ENCODE assay signal across 23 cellular contexts in the genomic region with DNA sequence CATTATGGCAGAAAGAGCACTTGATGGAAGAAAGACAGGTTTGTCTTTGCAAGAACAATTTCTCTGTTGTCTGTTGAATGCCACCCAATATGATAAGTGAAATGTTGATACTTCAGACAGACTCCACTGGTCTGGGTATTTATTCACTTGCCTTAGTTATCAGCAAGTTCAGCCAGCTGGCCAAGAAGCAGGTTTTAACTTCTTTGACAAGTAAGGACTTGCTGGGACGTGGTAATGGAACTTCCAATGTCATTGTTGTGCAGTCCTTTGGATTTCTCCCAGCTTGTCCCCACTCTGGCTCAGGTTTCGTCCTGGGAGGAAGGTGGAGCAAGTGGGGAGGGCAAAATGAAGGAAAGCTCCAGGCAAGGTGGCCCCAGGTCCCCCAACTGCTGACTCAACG.
"Had no signal": no experiment of that assay in that cellular context is flagged by ENCODE, and none has a peak within 500 bp of the region (broad histone marks: within the 10 kb centered on the region; RNA-seq: fewer than 3 reads in every experiment).

No MANE protein-coding gene starts in this region.

- H3K4me1 ChIP-seq: breast epithelium had no signal

- H3K4me3 ChIP-seq: breast epithelium, SK-N-MC had no signal

- H3K27me3 Mint-ChIP-seq: activated naive CD4-positive, alpha-beta T cell treated with anti-CD3 and anti-CD28 coated beads, Interleukin-2, amount 50 U/mL, for 24 hours had no signal

- H3K36me3 Mint-ChIP-seq: activated naive CD4-positive, alpha-beta T cell treated with anti-CD3 and anti-CD28 coated beads, Interleukin-2, amount 50 U/mL, for 24 hours; T-cell had no signal

- H3K27ac ChIP-seq: breast epithelium, SK-N-MC had no signal

- H3K36me3 ChIP-seq: breast epithelium had no signal

- H3K27me3 ChIP-seq: breast epithelium had no signal

- H3K9me3 ChIP-seq: breast epithelium had no signal

- H3K9me3 Mint-ChIP-seq: activated naive CD4-positive, alpha-beta T cell treated with anti-CD3 and anti-CD28 coated beads, Interleukin-2, amount 50 U/mL, for 24 hours; T-cell had no signal

- ATAC-seq: activated CD4-positive, CD25-positive, alpha-beta regulatory T cell treated with anti-CD3 and anti-CD28 coated beads, Interleukin-2, amount 50 U/mL, for 24 hours; activated CD8-positive, alpha-beta T cell treated with anti-CD3 and anti-CD28 coated beads, Interleukin-2, amount 10 ng/mL, durations not matched to agents 7 days and 5 days; T-cell had no signal

- H3K27ac Mint-ChIP-seq: activated CD8-positive, alpha-beta T cell treated with anti-CD3 and anti-CD28 coated beads, Interleukin-2, amount 10 ng/mL, durations not matched to agents 7 days and 5 days; activated naive CD4-positive, alpha-beta T cell treated with anti-CD3 and anti-CD28 coated beads, Interleukin-2, amount 50 U/mL, for 24 hours; T-cell had no signal

- DNase-seq: activated CD4-positive, alpha-beta T cell treated with anti-CD3 and anti-CD28 coated beads for 4 hours; activated CD8-positive, alpha-beta memory T cell treated with anti-CD3 and anti-CD28 coated beads, Interleukin-2, amount 50 U/mL, for 48 hours; activated CD8-positive, alpha-beta T cell treated with anti-CD3 and anti-CD28 coated beads, Interleukin-2, amount 10 ng/mL, durations not matched to agents 7 days and 5 days; activated naive CD4-positive, alpha-beta T cell; activated T-cell treated with anti-CD3 and anti-CD28 coated beads, Interleukin-2, amount 50 U/mL, for 1 hour; aorta; central memory CD4-positive, alpha-beta T cell; Kasumi-1; KBM-7; NCI-H1048; NCI-H1417 treated with DMSO at 0.1 percent for 48 hours; NCI-H1694 treated with DMSO at 0.1 percent for 48 hours; NCI-H2029 treated with DMSO at 0.1 percent for 48 hours; NCI-H446; NCI-H526 treated with DMSO at 0.1 percent for 48 hours; NCI-H82; SIG-M5; T-cell; T-helper 2 cell had no signal

- H3K4me3 Mint-ChIP-seq: activated CD8-positive, alpha-beta T cell treated with anti-CD3 and anti-CD28 coated beads, Interleukin-2, amount 10 ng/mL, durations not matched to agents 7 days and 5 days; activated naive CD4-positive, alpha-beta T cell treated with anti-CD3 and anti-CD28 coated beads, Interleukin-2, amount 50 U/mL, for 24 hours; T-cell had no signal
